In genomic region chr16:19879241-19879792, GRCh38 we compare ENCODE assay signal across 11 cellular contexts. TPM values are rescaled to one million over a fixed set of nuclear protein-coding genes. Genes with fewer than 3 reads are reported as not detected.
A peak's percentile ranks its signal among the peaks of the same experiment; 100 is the strongest.
DNase-seq lines count a peak whose midpoint lies in the region; TF ChIP-seq lines count a peak whose summit lies in the region.
"Had no signal": no experiment of that assay in that cellular context is flagged by ENCODE, and none has a peak within 500 bp of the region (broad histone marks: within the 10 kb centered on the region; RNA-seq: fewer than 3 reads in every experiment).

No MANE protein-coding gene starts in this region.

- peaks cover 33% of the 10 kb centered on the region for H3K36me3 Mint-ChIP-seq in endothelial cell (ENCODE audit: low read depth, unreplicated experiment)
- H3K36me3 Mint-ChIP-seq in T-helper 2 cell treated with Interferon-gamma antibody and Interleukin-4, amounts not matched to agents 5 μg/mL and 100 μg/mL, for 36 hours (ENCODE audit: low read depth), result no peaks in the 10 kb centered on the region

- peak; percentile 51 for TF ChIP-seq CTCF in HEK293 (tag by site-specific recombination; IDR thresholded peaks at IDR 0.05)
- no peak for TF ChIP-seq CTCF in endothelial cell (IDR thresholded peaks at IDR 0.05; ENCODE audit: unreplicated experiment)
- peak in 1 of 4 experiments; percentile 9 for TF ChIP-seq CTCF in prostate gland (IDR thresholded peaks at IDR 0.05)
- TF ChIP-seq CTCF in brain microvascular endothelial cell (IDR thresholded peaks at IDR 0.05; ENCODE audit: low read depth, low read length, missing control alignments), result no peak

- no peaks in the 10 kb centered on the region for H3K27me3 ChIP-seq in prostate gland (replicated peaks; ENCODE audit: insufficient read depth)
- no peaks in the 10 kb centered on the region for H3K27me3 ChIP-seq in brain microvascular endothelial cell (replicated peaks)

- H3K9me3 ChIP-seq in HEK293 (ENCODE audit: control insufficient read depth, insufficient read depth, low read depth, low read length), result no peaks in the 10 kb centered on the region
- H3K9me3 ChIP-seq in prostate gland, result no peaks in the 10 kb centered on the region
- H3K9me3 ChIP-seq: HAP-1 had no signal

- POLR2A ChIA-PET in HEK293 (lab: Yijun Ruan, JAX), result interaction anchor here (0.8 kb wide), 1 partner anchor 161 kb away, joined by 6 read pairs; the partner anchor contains the start of genes IQCK and KNOP1

- peak overlapping the region; percentile 62 for H3K27ac Mint-ChIP-seq in endothelial cell (ENCODE audit: unreplicated experiment)
- H3K27ac Mint-ChIP-seq in T-helper 2 cell treated with Interferon-gamma antibody and Interleukin-4, amounts not matched to agents 5 μg/mL and 100 μg/mL, for 36 hours, result no peak overlapping the region

- 48% methylated on average over 13 of the region's 13 CpGs for WGBS in prostate gland

- peaks cover 39% of the 10 kb centered on the region for H3K4me1 Mint-ChIP-seq in endothelial cell (ENCODE audit: unreplicated experiment)
- no peaks in the 10 kb centered on the region for H3K4me1 Mint-ChIP-seq in T-helper 2 cell treated with Interferon-gamma antibody and Interleukin-4, amounts not matched to agents 5 μg/mL and 100 μg/mL, for 36 hours (ENCODE audit: low read depth)

- H3K4me3 ChIP-seq in HEK293 (ENCODE audit: low read depth, low read length) (no peak overlapping the region), prostate gland (no peak overlapping the region), brain microvascular endothelial cell (ENCODE audit: low read depth, low read length) (no peak overlapping the region)
- H3K4me3 ChIP-seq: HAP-1 had no signal

- TF ChIP-seq POLR2A in prostate gland (IDR thresholded peaks at IDR 0.05), result no peak

- H3K27ac ChIP-seq in HEK293 (ENCODE audit: extremely low read depth, low read depth, low read length) (no peak overlapping the region), prostate gland (no peak overlapping the region), brain microvascular endothelial cell (no peak overlapping the region)

- H3K9me3 Mint-ChIP-seq in endothelial cell (ENCODE audit: unreplicated experiment), result no peaks in the 10 kb centered on the region
- H3K9me3 Mint-ChIP-seq in T-helper 2 cell treated with Interferon-gamma antibody and Interleukin-4, amounts not matched to agents 5 μg/mL and 100 μg/mL, for 36 hours, result no peaks in the 10 kb centered on the region

- peak; percentile 88 for DNase-seq in NCI-H2227 (lab: John Stamatoyannopoulos, UW; ENCODE audit: unreplicated experiment)
- no peak for DNase-seq in endothelial cell (ENCODE audit: low spot score)
- DNase-seq in prostate gland (ENCODE audit: low spot score), result peak; percentile 68
- DNase-seq in brain microvascular endothelial cell, result no peak
- no peak for DNase-seq in HuH-7 (ENCODE audit: low spot score)
- DNase-seq in T-helper 2 cell treated with Interferon-gamma antibody and Interleukin-4, amounts not matched to agents 5 μg/mL and 100 μg/mL, for 36 hours (ENCODE audit: low spot score), result no peak
- DNase-seq in middle frontal gyrus (ENCODE audit: extremely low spot score, low spot score), result no peak
- DNase-seq: activated CD4-positive, alpha-beta T cell treated with anti-CD3 and anti-CD28 coated beads, Interleukin-2, amount 50 U/mL, for 4 hours; dermis blood vessel endothelial cell had no signal

- intact Hi-C loops in prostate gland (cut with DNase I), result no loop called here

- CTCF ChIA-PET in HEK293 (lab: Yijun Ruan, JAX), result interaction anchor here (0.6 to 1.1 kb wide), 2 partner anchors 295 to 304 kb away, joined by 3 to 4 read pairs; no protein-coding TSS in a partner anchor

- H3K4me1 ChIP-seq in HEK293 (ENCODE audit: control insufficient read depth, insufficient read depth, low read length), result no peaks in the 10 kb centered on the region
- H3K4me1 ChIP-seq in prostate gland (replicated peaks), result no peaks in the 10 kb centered on the region

- H3K4me3 Mint-ChIP-seq in endothelial cell (ENCODE audit: unreplicated experiment), result no peak overlapping the region
- H3K4me3 Mint-ChIP-seq in T-helper 2 cell treated with Interferon-gamma antibody and Interleukin-4, amounts not matched to agents 5 μg/mL and 100 μg/mL, for 36 hours, result no peak overlapping the region

- H3K36me3 ChIP-seq in HEK293 (ENCODE audit: control insufficient read depth in 2 of 2, insufficient read depth in 1 of 2, low read length in 2 of 2) (no peaks in the 10 kb centered on the region), prostate gland (no peaks in the 10 kb centered on the region), brain microvascular endothelial cell (replicated peaks) (no peaks in the 10 kb centered on the region)
- H3K36me3 ChIP-seq: HAP-1 had no signal

- peaks cover 12% of the 10 kb centered on the region for H3K27me3 Mint-ChIP-seq in endothelial cell (ENCODE audit: unreplicated experiment)
- H3K27me3 Mint-ChIP-seq in T-helper 2 cell treated with Interferon-gamma antibody and Interleukin-4, amounts not matched to agents 5 μg/mL and 100 μg/mL, for 36 hours (ENCODE audit: low read depth), result peaks cover 25% of the 10 kb centered on the region

- in situ Hi-C loops in brain microvascular endothelial cell (cut with HindIII; ENCODE audit: low pct_ligation_motif_present, low sequenced_read_pairs), result loop anchor here (25.0 kb wide), 1 partner anchor 142 kb away; no protein-coding TSS in a partner anchor

TF ChIP-seq in HEK293, 187 proteins besides CTCF, POLR2A, EP300 and RAD21 (continues in another document):
- TF ChIP-seq ZBTB26 (tag by site-specific recombination; optimal IDR thresholded peaks at IDR 0.05) (peak; percentile 18), TSHZ1 (tag by site-specific recombination; IDR thresholded peaks at IDR 0.05; ENCODE audit: borderline replicate concordance) (peak; percentile 39; the same call in 1 of the 2 replicates), ZBTB49 (tag by site-specific recombination; IDR thresholded peaks at IDR 0.05; ENCODE audit: low read depth) (no peak), ZNF24 (tag by site-specific recombination; IDR thresholded peaks at IDR 0.05) (no peak), ZNF580 (tag by site-specific recombination; IDR thresholded peaks at IDR 0.05) (no peak), ZNF394 (tag by site-specific recombination; IDR thresholded peaks at IDR 0.05; ENCODE audit: borderline replicate concordance) (no peak), ZNF626 (tag by site-specific recombination; IDR thresholded peaks at IDR 0.05) (no peak), ZNF48 (tag by site-specific recombination; IDR thresholded peaks at IDR 0.05) (no peak), ZNF560 (tag by site-specific recombination; IDR thresholded peaks at IDR 0.05; ENCODE audit: borderline replicate concordance) (no peak), ZNF701 (tag by site-specific recombination; IDR thresholded peaks at IDR 0.05) (no peak)

RNA-seq across cellular contexts. Expression of gene GPRC5B, which starts 5.3 kb away (rescaled TPM):
- total RNA-seq in endothelial cell (ENCODE audit: unreplicated experiment) (140 TPM), prostate gland (100 to 1,000 TPM in 1 of 2 donors, 10 to 100 TPM in 1; 19.4 to 256 TPM)

Comparison
In these comparisons a context has a peak if more than half of its experiments do, and no peak if none do; other contexts are left out.
1. DNase-seq: peak in NCI-H2227 (single experiment) and prostate gland (single experiment); none in endothelial cell (single experiment), brain microvascular endothelial cell (single experiment), HuH-7 (single experiment), T-helper 2 cell treated with Interferon-gamma antibody and Interleukin-4, amounts not matched to agents 5 μg/mL and 100 μg/mL, for 36 hours (single experiment) and middle frontal gyrus (single experiment).